26 cellular contexts compared by ENCODE assay signal in genomic region chr17:71548540-71549190, GRCh38.
DNase-seq lines count a peak whose midpoint lies in the region; ATAC-seq, FAIRE-seq and TF ChIP-seq lines count a peak whose summit lies in the region.
"Had no signal": no experiment of that assay in that cellular context is flagged by ENCODE, and none has a peak within 500 bp of the region (broad histone marks: within the 10 kb centered on the region; RNA-seq: fewer than 3 reads in every experiment).

No MANE protein-coding gene starts in this region.

- H3K27ac ChIP-seq in GM23338 (ENCODE audit: low read depth) (no peak overlapping the region), SJSA1 (peak overlapping the region; percentile 80)
- H3K27ac ChIP-seq: brain microvascular endothelial cell, C4-2B, ovary, PC-9, upper lobe of left lung had no signal

- H3F3A ChIP-seq in GM23338 (replicated peaks; ENCODE audit: low read depth) = no peaks in the 10 kb centered on the region

- no peak overlapping the region for H2AFZ ChIP-seq in GM23338
- H2AFZ ChIP-seq: PC-9 had no signal

- no peaks in the 10 kb centered on the region for H3K27me3 ChIP-seq in GM23338 (ENCODE audit: insufficient read depth)
- H3K27me3 ChIP-seq in SJSA1 (replicated peaks) = no peaks in the 10 kb centered on the region
- H3K27me3 ChIP-seq: brain microvascular endothelial cell, ovary, upper lobe of left lung had no signal

- no peaks in the 10 kb centered on the region for H3K36me3 Mint-ChIP-seq in GM23338 (ENCODE audit: low read depth)
- H3K36me3 Mint-ChIP-seq: activated CD8-positive, alpha-beta memory T cell treated with anti-CD3 and anti-CD28 coated beads, Interleukin-2, amount 10 ng/mL, durations not matched to agents 7 days and 5 days; activated naive CD4-positive, alpha-beta T cell treated with anti-CD3 and anti-CD28 coated beads, Interleukin-2, amount 50 U/mL, for 72 hours; natural killer cell had no signal

- H3K4me1 ChIP-seq in GM23338 (ENCODE audit: insufficient read depth) = no peaks in the 10 kb centered on the region
- H3K4me1 ChIP-seq in SJSA1 (replicated peaks) = peaks cover 16% of the 10 kb centered on the region
- H3K4me1 ChIP-seq: upper lobe of left lung had no signal

- no peak for TF ChIP-seq CTCF in GM23338 (conservative IDR thresholded peaks at IDR 0.05; ENCODE audit: low read depth in 2 of 2)

- H3K4me3 Mint-ChIP-seq in GM23338 = no peak overlapping the region
- H3K4me3 Mint-ChIP-seq: activated CD4-positive, alpha-beta T cell treated with anti-CD3 and anti-CD28 coated beads, Interleukin-2, amount 10 ng/mL, durations not matched to agents 24 days and 14 days; activated CD8-positive, alpha-beta memory T cell treated with anti-CD3 and anti-CD28 coated beads, Interleukin-2, amount 10 ng/mL, durations not matched to agents 7 days and 5 days; natural killer cell; T-helper 17 cell had no signal

- FAIRE-seq in H54 (lab: Jason Lieb, UNC) = no peak
- FAIRE-seq: A204.1, endometrium, GM18507 had no signal

- peaks cover 14% of the 10 kb centered on the region; the same call in 1 of the 2 replicates for H3K9me2 ChIP-seq in GM23338 (ENCODE audit: insufficient read depth)

- H3K4me1 Mint-ChIP-seq in GM23338 = no peaks in the 10 kb centered on the region
- H3K4me1 Mint-ChIP-seq: activated CD4-positive, alpha-beta T cell treated with anti-CD3 and anti-CD28 coated beads, Interleukin-2, amount 10 ng/mL, durations not matched to agents 24 days and 14 days; activated CD8-positive, alpha-beta memory T cell treated with anti-CD3 and anti-CD28 coated beads, Interleukin-2, amount 10 ng/mL, durations not matched to agents 7 days and 5 days; natural killer cell; T-helper 17 cell had no signal

- H3K9me3 ChIP-seq in SJSA1 (replicated peaks) = no peaks in the 10 kb centered on the region; the same call in 1 of the 2 replicates
- H3K9me3 ChIP-seq: ovary, upper lobe of left lung had no signal

- no peaks in the 10 kb centered on the region for H4K20me1 ChIP-seq in GM23338 (replicated peaks; ENCODE audit: insufficient read depth)

- peaks cover 1% of the 10 kb centered on the region for H3K27me3 Mint-ChIP-seq in GM23338 (ENCODE audit: insufficient read depth, low read depth, poor library complexity)
- H3K27me3 Mint-ChIP-seq: activated CD4-positive, alpha-beta T cell treated with anti-CD3 and anti-CD28 coated beads, Interleukin-2, amount 10 ng/mL, durations not matched to agents 24 days and 14 days; activated CD8-positive, alpha-beta memory T cell treated with anti-CD3 and anti-CD28 coated beads, Interleukin-2, amount 10 ng/mL, durations not matched to agents 7 days and 5 days; T-helper 17 cell had no signal

- ATAC-seq in GM23338 (no peak), HG02759 (IDR thresholded peaks at IDR 0.05; ENCODE audit: unreplicated experiment) (no peak), GM18861 (IDR thresholded peaks at IDR 0.05; ENCODE audit: unreplicated experiment) (no peak)
- ATAC-seq: activated CD8-positive, alpha-beta memory T cell treated with anti-CD3 and anti-CD28 coated beads, Interleukin-2, amount 10 ng/mL, durations not matched to agents 7 days and 5 days; activated naive CD4-positive, alpha-beta T cell treated with anti-CD3 and anti-CD28 coated beads, Interleukin-2, amount 50 U/mL, for 72 hours; left cardiac atrium; natural killer cell; sciatic nerve; T-helper 17 cell had no signal

- no peaks in the 10 kb centered on the region for H3K9me3 Mint-ChIP-seq in GM23338

- H3K36me3 ChIP-seq in GM23338 (ENCODE audit: insufficient read depth) (no peaks in the 10 kb centered on the region), SJSA1 (no peaks in the 10 kb centered on the region)
- H3K36me3 ChIP-seq: brain microvascular endothelial cell, ovary, upper lobe of left lung had no signal

- peak overlapping the region; percentile 47 for H3K27ac Mint-ChIP-seq in GM23338
- H3K27ac Mint-ChIP-seq: activated CD4-positive, alpha-beta T cell treated with anti-CD3 and anti-CD28 coated beads, Interleukin-2, amount 10 ng/mL, durations not matched to agents 24 days and 14 days; activated CD8-positive, alpha-beta memory T cell treated with anti-CD3 and anti-CD28 coated beads, Interleukin-2, amount 10 ng/mL, durations not matched to agents 7 days and 5 days; activated naive CD4-positive, alpha-beta T cell treated with anti-CD3 and anti-CD28 coated beads, Interleukin-2, amount 50 U/mL, for 72 hours; natural killer cell; T-helper 17 cell had no signal

- no peak for TF ChIP-seq POLR2A in H54 (IDR thresholded peaks at IDR 0.05; ENCODE audit: low read depth, low read length)

- H3K4me3 ChIP-seq in GM23338 (no peak overlapping the region), SJSA1 (no peak overlapping the region)
- H3K4me3 ChIP-seq: ovary, PC-9, upper lobe of left lung had no signal

- H3K79me2 ChIP-seq in GM23338 (replicated peaks; ENCODE audit: insufficient read depth) = no peaks in the 10 kb centered on the region

- H3K4me2 ChIP-seq in GM23338 = no peak overlapping the region
- H3K4me2 ChIP-seq: PC-9 had no signal

- DNase-seq in A172 (ENCODE audit: low spot score) (peak; percentile 28), GM23338 (ENCODE audit: low spot score) (no peak), SJSA1 (ENCODE audit: low read depth in 1 of 2, low spot score in 2 of 2) (peak in 1 of 2 experiments; percentile 60), fibroblast of peridontal ligament (ENCODE audit: extremely low read depth) (peak; percentile 8), H54 (ENCODE audit: insufficient read length, low spot score) (no peak), NCI-H1694 treated with DMSO at 0.1 percent for 48 hours (lab: John Stamatoyannopoulos, UW) (no peak)
- DNase-seq: activated CD4-positive, alpha-beta T cell treated with anti-CD3 and anti-CD28 coated beads, Interleukin-2, amount 10 ng/mL, durations not matched to agents 24 days and 14 days; activated CD8-positive, alpha-beta memory T cell treated with anti-CD3 and anti-CD28 coated beads, Interleukin-2, amount 10 ng/mL, durations not matched to agents 7 days and 5 days; brain microvascular endothelial cell; cortex of kidney; glutamatergic neuron; left cardiac atrium; natural killer cell; NCI-H2081 treated with DMSO at 0.1 percent for 48 hours; ovary; PC-9; T-helper 17 cell; upper lobe of left lung had no signal

TF ChIP-seq in GM23338, 12 proteins besides CTCF, POLR2A, EP300 and RAD21:
- no peak for TF ChIP-seq ZNF114 (CRISPR knock-in tag; IDR thresholded peaks at IDR 0.05)

Comparison
In these comparisons a context has a peak if more than half of its experiments do, and no peak if none do; other contexts are left out.
1. DNase-seq: peak in A172 (single experiment) and fibroblast of peridontal ligament (single experiment); none in GM23338 (single experiment), H54 (single experiment) and NCI-H1694 treated with DMSO at 0.1 percent for 48 hours (single experiment).